Comparison of ENCODE assay signal across 1 cellular context in genomic region chr12:2795291-2796186, GRCh38.
TF ChIP-seq lines count a peak whose summit lies in the region.

No MANE protein-coding gene starts in this region.

TF ChIP-seq in HepG2, 621 proteins besides CTCF, POLR2A, EP300 and RAD21 (continued from another document and continues in another):
- TF ChIP-seq, protein P1, sequence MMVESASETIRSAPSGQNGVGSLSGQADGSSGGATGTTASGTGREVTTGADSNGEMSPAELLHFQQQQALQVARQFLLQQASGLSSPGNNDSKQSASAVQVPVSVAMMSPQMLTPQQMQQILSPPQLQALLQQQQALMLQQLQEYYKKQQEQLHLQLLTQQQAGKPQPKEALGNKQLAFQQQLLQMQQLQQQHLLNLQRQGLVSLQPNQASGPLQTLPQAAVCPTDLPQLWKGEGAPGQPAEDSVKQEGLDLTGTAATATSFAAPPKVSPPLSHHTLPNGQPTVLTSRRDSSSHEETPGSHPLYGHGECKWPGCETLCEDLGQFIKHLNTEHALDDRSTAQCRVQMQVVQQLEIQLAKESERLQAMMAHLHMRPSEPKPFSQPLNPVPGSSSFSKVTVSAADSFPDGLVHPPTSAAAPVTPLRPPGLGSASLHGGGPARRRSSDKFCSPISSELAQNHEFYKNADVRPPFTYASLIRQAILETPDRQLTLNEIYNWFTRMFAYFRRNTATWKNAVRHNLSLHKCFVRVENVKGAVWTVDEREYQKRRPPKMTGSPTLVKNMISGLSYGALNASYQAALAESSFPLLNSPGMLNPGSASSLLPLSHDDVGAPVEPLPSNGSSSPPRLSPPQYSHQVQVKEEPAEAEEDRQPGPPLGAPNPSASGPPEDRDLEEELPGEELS (CRISPR knock-in tag; IDR thresholded peaks at IDR 0.05) = no peak
- TF ChIP-seq SMC3 (IDR thresholded peaks at IDR 0.05; ENCODE audit: low read length) (no peak), GATAD2A (CRISPR knock-in tag; IDR thresholded peaks at IDR 0.05) (0 out of 2 replicates have a peak, but pooled peaks have one; percentile 8), ZMYM2 (CRISPR knock-in tag; IDR thresholded peaks at IDR 0.05) (no peak), THAP11 (CRISPR knock-in tag; IDR thresholded peaks at IDR 0.05) (peak; percentile 96), STAT5B (CRISPR knock-in tag; IDR thresholded peaks at IDR 0.05) (no peak), CREB1 (IDR thresholded peaks at IDR 0.05) (no peak), CREB1 (CRISPR knock-in tag; IDR thresholded peaks at IDR 0.05) (no peak), MAF1 (CRISPR knock-in tag; IDR thresholded peaks at IDR 0.05; ENCODE audit: borderline replicate concordance) (0 out of 2 replicates have a peak, but pooled peaks have one; percentile 37), ZNF713 (CRISPR knock-in tag; IDR thresholded peaks at IDR 0.05) (no peak), CBFB (CRISPR knock-in tag; IDR thresholded peaks at IDR 0.05) (no peak), PBX3 (CRISPR knock-in tag; IDR thresholded peaks at IDR 0.05; ENCODE audit: borderline replicate concordance) (no peak), ZNF746 (CRISPR knock-in tag; IDR thresholded peaks at IDR 0.05) (no peak), HIVEP1 (CRISPR knock-in tag; IDR thresholded peaks at IDR 0.05) (no peak), ISL2 (CRISPR knock-in tag; IDR thresholded peaks at IDR 0.05) (peak; percentile 39; the same call in 1 of the 2 replicates), HOXA3 (CRISPR knock-in tag; IDR thresholded peaks at IDR 0.05) (peak; percentile 44; the same call in 1 of the 2 replicates), ZFP36 (IDR thresholded peaks at IDR 0.05; ENCODE audit: borderline replicate concordance, low read depth, low read length, partially characterized antibody) (no peak), RARA (CRISPR knock-in tag; IDR thresholded peaks at IDR 0.05) (no peak), MXI1 (IDR thresholded peaks at IDR 0.05; ENCODE audit: borderline replicate concordance, low read depth, low read length) (no peak; the same call in 2 of the 3 replicates), ZNF275 (CRISPR knock-in tag; IDR thresholded peaks at IDR 0.05; ENCODE audit: borderline replicate concordance) (no peak), ZNF782 (CRISPR knock-in tag; IDR thresholded peaks at IDR 0.05; ENCODE audit: borderline replicate concordance) (0 out of 2 replicates have a peak, but pooled peaks have one; percentile 8), ZNF75D (CRISPR knock-in tag; IDR thresholded peaks at IDR 0.05; ENCODE audit: borderline replicate concordance) (no peak), ZNF20 (CRISPR knock-in tag; IDR thresholded peaks at IDR 0.05) (no peak), MLLT10 (CRISPR knock-in tag; IDR thresholded peaks at IDR 0.05) (no peak), JDP2 (CRISPR knock-in tag; IDR thresholded peaks at IDR 0.05; ENCODE audit: borderline replicate concordance) (no peak), ZNF136 (CRISPR knock-in tag; IDR thresholded peaks at IDR 0.05; ENCODE audit: low read depth) (no peak), ELF4 (CRISPR knock-in tag; IDR thresholded peaks at IDR 0.05; ENCODE audit: borderline replicate concordance) (no peak), ZNF598 (CRISPR knock-in tag; IDR thresholded peaks at IDR 0.05; ENCODE audit: borderline replicate concordance) (no peak), REPIN1 (CRISPR knock-in tag; IDR thresholded peaks at IDR 0.05; ENCODE audit: borderline replicate concordance, low read depth) (no peak), ZNF367 (CRISPR knock-in tag; IDR thresholded peaks at IDR 0.05; ENCODE audit: borderline replicate concordance) (no peak), IKZF1 (IDR thresholded peaks at IDR 0.05) (no peak), ATF7-NPFF (CRISPR knock-in tag; IDR thresholded peaks at IDR 0.05; ENCODE audit: low read depth) (no peak), FOSL1 (CRISPR knock-in tag; IDR thresholded peaks at IDR 0.05; ENCODE audit: borderline replicate concordance) (no peak), ATF1 (CRISPR knock-in tag; IDR thresholded peaks at IDR 0.05) (no peak), PCBP2 (optimal IDR thresholded peaks at IDR 0.05; ENCODE audit: low read depth, low read length, poor library complexity, severe bottlenecking) (no peak), MEF2D (CRISPR knock-in tag; IDR thresholded peaks at IDR 0.05) (no peak), TAF1 (CRISPR knock-in tag; IDR thresholded peaks at IDR 0.05) (0 out of 2 replicates have a peak, but pooled peaks have one; percentile 26), ASH2L (IDR thresholded peaks at IDR 0.05; ENCODE audit: insufficient read length, low read depth, low read length) (peak; percentile 41), SP5 (CRISPR knock-in tag; IDR thresholded peaks at IDR 0.05; ENCODE audit: borderline replicate concordance, low read depth) (no peak)
- TF ChIP-seq, protein P2, sequence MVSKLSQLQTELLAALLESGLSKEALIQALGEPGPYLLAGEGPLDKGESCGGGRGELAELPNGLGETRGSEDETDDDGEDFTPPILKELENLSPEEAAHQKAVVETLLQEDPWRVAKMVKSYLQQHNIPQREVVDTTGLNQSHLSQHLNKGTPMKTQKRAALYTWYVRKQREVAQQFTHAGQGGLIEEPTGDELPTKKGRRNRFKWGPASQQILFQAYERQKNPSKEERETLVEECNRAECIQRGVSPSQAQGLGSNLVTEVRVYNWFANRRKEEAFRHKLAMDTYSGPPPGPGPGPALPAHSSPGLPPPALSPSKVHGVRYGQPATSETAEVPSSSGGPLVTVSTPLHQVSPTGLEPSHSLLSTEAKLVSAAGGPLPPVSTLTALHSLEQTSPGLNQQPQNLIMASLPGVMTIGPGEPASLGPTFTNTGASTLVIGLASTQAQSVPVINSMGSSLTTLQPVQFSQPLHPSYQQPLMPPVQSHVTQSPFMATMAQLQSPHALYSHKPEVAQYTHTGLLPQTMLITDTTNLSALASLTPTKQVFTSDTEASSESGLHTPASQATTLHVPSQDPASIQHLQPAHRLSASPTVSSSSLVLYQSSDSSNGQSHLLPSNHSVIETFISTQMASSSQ (IDR thresholded peaks at IDR 0.05; ENCODE audit: low read depth) = no peak
- TF ChIP-seq, protein P2 (CRISPR knock-in tag; IDR thresholded peaks at IDR 0.05; ENCODE audit: borderline replicate concordance) = 0 out of 2 replicates have a peak, but pooled peaks have one; percentile 15
- TF ChIP-seq, protein P3, sequence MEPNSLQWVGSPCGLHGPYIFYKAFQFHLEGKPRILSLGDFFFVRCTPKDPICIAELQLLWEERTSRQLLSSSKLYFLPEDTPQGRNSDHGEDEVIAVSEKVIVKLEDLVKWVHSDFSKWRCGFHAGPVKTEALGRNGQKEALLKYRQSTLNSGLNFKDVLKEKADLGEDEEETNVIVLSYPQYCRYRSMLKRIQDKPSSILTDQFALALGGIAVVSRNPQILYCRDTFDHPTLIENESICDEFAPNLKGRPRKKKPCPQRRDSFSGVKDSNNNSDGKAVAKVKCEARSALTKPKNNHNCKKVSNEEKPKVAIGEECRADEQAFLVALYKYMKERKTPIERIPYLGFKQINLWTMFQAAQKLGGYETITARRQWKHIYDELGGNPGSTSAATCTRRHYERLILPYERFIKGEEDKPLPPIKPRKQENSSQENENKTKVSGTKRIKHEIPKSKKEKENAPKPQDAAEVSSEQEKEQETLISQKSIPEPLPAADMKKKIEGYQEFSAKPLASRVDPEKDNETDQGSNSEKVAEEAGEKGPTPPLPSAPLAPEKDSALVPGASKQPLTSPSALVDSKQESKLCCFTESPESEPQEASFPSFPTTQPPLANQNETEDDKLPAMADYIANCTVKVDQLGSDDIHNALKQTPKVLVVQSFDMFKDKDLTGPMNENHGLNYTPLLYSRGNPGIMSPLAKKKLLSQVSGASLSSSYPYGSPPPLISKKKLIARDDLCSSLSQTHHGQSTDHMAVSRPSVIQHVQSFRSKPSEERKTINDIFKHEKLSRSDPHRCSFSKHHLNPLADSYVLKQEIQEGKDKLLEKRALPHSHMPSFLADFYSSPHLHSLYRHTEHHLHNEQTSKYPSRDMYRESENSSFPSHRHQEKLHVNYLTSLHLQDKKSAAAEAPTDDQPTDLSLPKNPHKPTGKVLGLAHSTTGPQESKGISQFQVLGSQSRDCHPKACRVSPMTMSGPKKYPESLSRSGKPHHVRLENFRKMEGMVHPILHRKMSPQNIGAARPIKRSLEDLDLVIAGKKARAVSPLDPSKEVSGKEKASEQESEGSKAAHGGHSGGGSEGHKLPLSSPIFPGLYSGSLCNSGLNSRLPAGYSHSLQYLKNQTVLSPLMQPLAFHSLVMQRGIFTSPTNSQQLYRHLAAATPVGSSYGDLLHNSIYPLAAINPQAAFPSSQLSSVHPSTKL (CRISPR knock-in tag; IDR thresholded peaks at IDR 0.05) = 0 out of 2 replicates have a peak, but pooled peaks have one; percentile 10
- TF ChIP-seq, protein P4, sequence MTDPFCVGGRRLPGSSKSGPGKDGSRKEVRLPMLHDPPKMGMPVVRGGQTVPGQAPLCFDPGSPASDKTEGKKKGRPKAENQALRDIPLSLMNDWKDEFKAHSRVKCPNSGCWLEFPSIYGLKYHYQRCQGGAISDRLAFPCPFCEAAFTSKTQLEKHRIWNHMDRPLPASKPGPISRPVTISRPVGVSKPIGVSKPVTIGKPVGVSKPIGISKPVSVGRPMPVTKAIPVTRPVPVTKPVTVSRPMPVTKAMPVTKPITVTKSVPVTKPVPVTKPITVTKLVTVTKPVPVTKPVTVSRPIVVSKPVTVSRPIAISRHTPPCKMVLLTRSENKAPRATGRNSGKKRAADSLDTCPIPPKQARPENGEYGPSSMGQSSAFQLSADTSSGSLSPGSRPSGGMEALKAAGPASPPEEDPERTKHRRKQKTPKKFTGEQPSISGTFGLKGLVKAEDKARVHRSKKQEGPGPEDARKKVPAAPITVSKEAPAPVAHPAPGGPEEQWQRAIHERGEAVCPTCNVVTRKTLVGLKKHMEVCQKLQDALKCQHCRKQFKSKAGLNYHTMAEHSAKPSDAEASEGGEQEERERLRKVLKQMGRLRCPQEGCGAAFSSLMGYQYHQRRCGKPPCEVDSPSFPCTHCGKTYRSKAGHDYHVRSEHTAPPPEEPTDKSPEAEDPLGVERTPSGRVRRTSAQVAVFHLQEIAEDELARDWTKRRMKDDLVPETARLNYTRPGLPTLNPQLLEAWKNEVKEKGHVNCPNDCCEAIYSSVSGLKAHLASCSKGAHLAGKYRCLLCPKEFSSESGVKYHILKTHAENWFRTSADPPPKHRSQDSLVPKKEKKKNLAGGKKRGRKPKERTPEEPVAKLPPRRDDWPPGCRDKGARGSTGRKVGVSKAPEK (CRISPR knock-in tag; IDR thresholded peaks at IDR 0.05; ENCODE audit: borderline replicate concordance) = no peak
- TF ChIP-seq, protein P5, sequence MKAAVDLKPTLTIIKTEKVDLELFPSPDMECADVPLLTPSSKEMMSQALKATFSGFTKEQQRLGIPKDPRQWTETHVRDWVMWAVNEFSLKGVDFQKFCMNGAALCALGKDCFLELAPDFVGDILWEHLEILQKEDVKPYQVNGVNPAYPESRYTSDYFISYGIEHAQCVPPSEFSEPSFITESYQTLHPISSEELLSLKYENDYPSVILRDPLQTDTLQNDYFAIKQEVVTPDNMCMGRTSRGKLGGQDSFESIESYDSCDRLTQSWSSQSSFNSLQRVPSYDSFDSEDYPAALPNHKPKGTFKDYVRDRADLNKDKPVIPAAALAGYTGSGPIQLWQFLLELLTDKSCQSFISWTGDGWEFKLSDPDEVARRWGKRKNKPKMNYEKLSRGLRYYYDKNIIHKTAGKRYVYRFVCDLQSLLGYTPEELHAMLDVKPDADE (CRISPR knock-in tag; IDR thresholded peaks at IDR 0.05) = no peak
- TF ChIP-seq, protein P6, sequence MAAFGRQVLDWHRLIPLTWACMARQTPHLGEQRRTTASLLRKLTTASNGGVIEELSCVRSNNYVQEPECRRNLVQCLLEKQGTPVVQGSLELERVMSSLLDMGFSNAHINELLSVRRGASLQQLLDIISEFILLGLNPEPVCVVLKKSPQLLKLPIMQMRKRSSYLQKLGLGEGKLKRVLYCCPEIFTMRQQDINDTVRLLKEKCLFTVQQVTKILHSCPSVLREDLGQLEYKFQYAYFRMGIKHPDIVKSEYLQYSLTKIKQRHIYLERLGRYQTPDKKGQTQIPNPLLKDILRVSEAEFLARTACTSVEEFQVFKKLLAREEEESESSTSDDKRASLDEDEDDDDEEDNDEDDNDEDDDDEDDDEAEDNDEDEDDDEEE (CRISPR knock-in tag; IDR thresholded peaks at IDR 0.05) = no peak
- TF ChIP-seq, protein P7, sequence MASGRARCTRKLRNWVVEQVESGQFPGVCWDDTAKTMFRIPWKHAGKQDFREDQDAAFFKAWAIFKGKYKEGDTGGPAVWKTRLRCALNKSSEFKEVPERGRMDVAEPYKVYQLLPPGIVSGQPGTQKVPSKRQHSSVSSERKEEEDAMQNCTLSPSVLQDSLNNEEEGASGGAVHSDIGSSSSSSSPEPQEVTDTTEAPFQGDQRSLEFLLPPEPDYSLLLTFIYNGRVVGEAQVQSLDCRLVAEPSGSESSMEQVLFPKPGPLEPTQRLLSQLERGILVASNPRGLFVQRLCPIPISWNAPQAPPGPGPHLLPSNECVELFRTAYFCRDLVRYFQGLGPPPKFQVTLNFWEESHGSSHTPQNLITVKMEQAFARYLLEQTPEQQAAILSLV (CRISPR knock-in tag; IDR thresholded peaks at IDR 0.05; ENCODE audit: borderline replicate concordance) = peak; percentile 41; the same call in 1 of the 2 replicates
- TF ChIP-seq, protein P8, sequence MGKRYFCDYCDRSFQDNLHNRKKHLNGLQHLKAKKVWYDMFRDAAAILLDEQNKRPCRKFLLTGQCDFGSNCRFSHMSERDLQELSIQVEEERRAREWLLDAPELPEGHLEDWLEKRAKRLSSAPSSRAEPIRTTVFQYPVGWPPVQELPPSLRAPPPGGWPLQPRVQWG (CRISPR knock-in tag; IDR thresholded peaks at IDR 0.05; ENCODE audit: borderline replicate concordance, low read depth) = no peak
